Comparison of ENCODE assay signal across 3 cellular contexts in genomic region chr3:141017366-141018322, GRCh38. TPM values are rescaled to one million over a fixed set of nuclear protein-coding genes. Genes with fewer than 3 reads are reported as not detected.
"Had no signal": no experiment of that assay in that cellular context is flagged by ENCODE, and none has a peak within 500 bp of the region (broad histone marks: within the 10 kb centered on the region; RNA-seq: fewer than 3 reads in every experiment).

No MANE protein-coding gene starts in this region.

RNA-seq across cellular contexts. Expression of gene SPSB4, which starts 33.5 kb away (rescaled TPM):
- total RNA-seq: glomerular endothelial cell, mononuclear cell, pulmonary artery endothelial cell had no signal
